In genomic region chr12:130965668-130966067, GRCh38 we compare ENCODE assay signal across 30 cellular contexts. TPM values are rescaled to one million over a fixed set of nuclear protein-coding genes. Genes with fewer than 3 reads are reported as not detected.
DNase-seq lines count a peak whose midpoint lies in the region; ATAC-seq and TF ChIP-seq lines count a peak whose summit lies in the region.
"Had no signal": no experiment of that assay in that cellular context is flagged by ENCODE, and none has a peak within 500 bp of the region (broad histone marks: within the 10 kb centered on the region; RNA-seq: fewer than 3 reads in every experiment).

No MANE protein-coding gene starts in this region.

- no peak overlapping the region for H3K4ac ChIP-seq in IMR-90 (ENCODE audit: low read depth, low read length)

- H3K23ac ChIP-seq in IMR-90 (ENCODE audit: low read depth, low read length) = no peak overlapping the region

- H3F3A ChIP-seq in GM23338 (replicated peaks; ENCODE audit: low read depth) = no peaks in the 10 kb centered on the region

- no peaks in the 10 kb centered on the region for H3K36me3 Mint-ChIP-seq in GM23338 (ENCODE audit: low read depth)
- H3K36me3 Mint-ChIP-seq: immature natural killer cell; mesothelial cell of epicardium; naive thymus-derived CD8-positive, alpha-beta T cell; WTC11 had no signal

- H3K9ac ChIP-seq in BLaER1 treated with 17β-estradiol and CSF1 and Interleukin-3, amounts not matched to agents 10 nM and 100 nM = peak overlapping the region in 1 of 11 experiments; percentile 33; a peak in 1 of 22 replicates
- H3K9ac ChIP-seq in IMR-90 (ENCODE audit: low read depth, low read length) = no peak overlapping the region

- no peaks in the 10 kb centered on the region for H3K4me1 Mint-ChIP-seq in GM23338
- H3K4me1 Mint-ChIP-seq: activated naive CD8-positive, alpha-beta T cell treated with anti-CD3 and anti-CD28 coated beads, Interleukin-2, amount 50 U/mL, for 24 hours; immature natural killer cell; stimulated activated naive CD8-positive, alpha-beta T cell treated with anti-CD3 and anti-CD28 coated beads, Interleukin-15, amount 100 ng/mL, for 72 hours; WTC11 had no signal

- no peak overlapping the region for H3K14ac ChIP-seq in IMR-90 (replicated peaks; ENCODE audit: low read depth, low read length)

- H4K8ac ChIP-seq in IMR-90 (ENCODE audit: low read depth in 2 of 2, low read length in 2 of 2) = no peak overlapping the region

- H2AK5ac ChIP-seq in IMR-90 (ENCODE audit: low read depth, low read length) = no peak overlapping the region

- H3K4me2 ChIP-seq in BLaER1 treated with 17β-estradiol and CSF1 and Interleukin-3, amounts not matched to agents 10 nM and 100 nM = peak overlapping the region in 9 of 11 experiments; percentile 19 to 88 (median 57); a peak in 16 of 22 replicates
- H3K4me2 ChIP-seq in IMR-90 (ENCODE audit: low read depth, low read length) (no peak overlapping the region), OCI-LY7 (ENCODE audit: low read length) (peak overlapping the region; percentile 4; the same call in 1 of the 2 replicates), GM23338 (no peak overlapping the region)
- H3K4me2 ChIP-seq: hepatocyte had no signal

- H2BK15ac ChIP-seq in IMR-90 (ENCODE audit: low read depth, low read length) = no peak overlapping the region

- intact Hi-C loops in IMR-90 (cut with micrococcal nuclease) = no loop called here
- intact Hi-C loops in OCI-LY7 (cut with micrococcal nuclease; ENCODE audit: unreplicated experiment) = no loop called here

- no peak overlapping the region for H2AK9ac ChIP-seq in IMR-90 (replicated peaks; ENCODE audit: low read depth, low read length, poor library complexity)

- H2AFZ ChIP-seq in IMR-90 (replicated peaks; ENCODE audit: low read length, poor library complexity) (no peak overlapping the region), OCI-LY7 (ENCODE audit: low read length) (peak overlapping the region; percentile 11; the same call in 1 of the 2 replicates), GM23338 (no peak overlapping the region)
- H2AFZ ChIP-seq: hepatocyte had no signal

- TF ChIP-seq RAD21 in IMR-90 (IDR thresholded peaks at IDR 0.05; ENCODE audit: low read length) = no peak

- no CpG with 5 or more reads among the region's 2 CpGs for WGBS in IMR-90 (ENCODE audit: extremely low coverage in 2 of 2, insufficient read length in 1 of 2), 2 experiments

- peaks cover 0 to 19% (median 12%) of the 10 kb centered on the region in 11 experiments; a peak in 16 of 22 replicates for H3K9me3 ChIP-seq in BLaER1 treated with 17β-estradiol and CSF1 and Interleukin-3, amounts not matched to agents 10 nM and 100 nM (replicated peaks in 1 of 11)
- H3K9me3 ChIP-seq in IMR-90 (ENCODE audit: control insufficient read depth, insufficient read depth, low read length) (peaks cover 10% of the 10 kb centered on the region; the same call in 1 of the 2 replicates), OCI-LY7 (ENCODE audit: low read length) (peaks cover 4% of the 10 kb centered on the region; the same call in 1 of the 2 replicates)
- H3K9me3 ChIP-seq: gastrocnemius medialis, right lobe of liver, thyroid gland had no signal

- no peak overlapping the region for H3K4me3 Mint-ChIP-seq in GM23338
- H3K4me3 Mint-ChIP-seq: activated naive CD8-positive, alpha-beta T cell treated with anti-CD3 and anti-CD28 coated beads, Interleukin-2, amount 50 U/mL, for 24 hours; CD4-positive, alpha-beta T cell; immature natural killer cell; mesothelial cell of epicardium; naive thymus-derived CD8-positive, alpha-beta T cell; stimulated activated naive CD8-positive, alpha-beta T cell treated with anti-CD3 and anti-CD28 coated beads, Interleukin-15, amount 100 ng/mL, for 72 hours; WTC11 had no signal

- TF ChIP-seq CTCF in IMR-90 (conservative IDR thresholded peaks at IDR 0.05; ENCODE audit: low read depth, low read length) (no peak), OCI-LY7 (conservative IDR thresholded peaks at IDR 0.05; ENCODE audit: low read length) (no peak), fibroblast of mammary gland (conservative IDR thresholded peaks at IDR 0.05; ENCODE audit: control insufficient read depth, insufficient read depth, low read depth, low read length) (no peak), GM23338 (conservative IDR thresholded peaks at IDR 0.05; ENCODE audit: low read depth in 2 of 2) (no peak)

- H3K4me3 ChIP-seq in BLaER1 treated with 17β-estradiol and CSF1 and Interleukin-3, amounts not matched to agents 10 nM and 100 nM = no peak overlapping the region; a peak in 1 of 20 replicates
- H3K4me3 ChIP-seq in IMR-90 (ENCODE audit: insufficient read depth, low read depth, low read length) (no peak overlapping the region), OCI-LY7 (ENCODE audit: low read depth, low read length, poor library complexity, severe bottlenecking) (no peak overlapping the region), fibroblast of mammary gland (ENCODE audit: control insufficient read depth, low read depth, low read length) (no peak overlapping the region), GM23338 (no peak overlapping the region)
- H3K4me3 ChIP-seq: gastrocnemius medialis, hepatocyte, right lobe of liver, thyroid gland had no signal

- dilution Hi-C loops in IMR-90 (cut with HindIII; ENCODE audit: low sequenced_read_pairs, unreplicated experiment) = no loop called here

- H2BK5ac ChIP-seq in IMR-90 (ENCODE audit: low read depth, low read length, poor library complexity, severe bottlenecking) = no peak overlapping the region

- H2BK120ac ChIP-seq in IMR-90 (ENCODE audit: low read depth, low read length) = no peak overlapping the region

- POLR2A ChIA-PET in IMR-90 (lab: Charles Lee; ENCODE audit: unreplicated experiment) (no interaction called here), OCI-LY7 (lab: Charles Lee) (no interaction called here)

- no peaks in the 10 kb centered on the region for H4K20me1 ChIP-seq in BLaER1 treated with 17β-estradiol and CSF1 and Interleukin-3, amounts not matched to agents 10 nM and 100 nM
- H4K20me1 ChIP-seq in IMR-90 (ENCODE audit: insufficient read depth, low read length) = no peaks in the 10 kb centered on the region
- no peaks in the 10 kb centered on the region for H4K20me1 ChIP-seq in OCI-LY7 (ENCODE audit: insufficient read depth, low read length)
- no peaks in the 10 kb centered on the region for H4K20me1 ChIP-seq in GM23338 (replicated peaks; ENCODE audit: insufficient read depth)

- H3K18ac ChIP-seq in IMR-90 (ENCODE audit: low read depth, low read length) = no peak overlapping the region

- H3K4me1 ChIP-seq in BLaER1 treated with 17β-estradiol and CSF1 and Interleukin-3, amounts not matched to agents 10 nM and 100 nM = peaks cover 18 to 38% (median 32%) of the 10 kb centered on the region in 10 experiments
- H3K4me1 ChIP-seq in IMR-90 (ENCODE audit: control insufficient read depth, insufficient read depth, low read length) (no peaks in the 10 kb centered on the region), OCI-LY7 (ENCODE audit: insufficient read depth, low read length, poor library complexity, severe bottlenecking) (peaks cover 44% of the 10 kb centered on the region), GM23338 (ENCODE audit: insufficient read depth) (no peaks in the 10 kb centered on the region)
- H3K4me1 ChIP-seq: thyroid gland had no signal

- no peak overlapping the region for H3K27ac Mint-ChIP-seq in GM23338
- H3K27ac Mint-ChIP-seq: activated naive CD8-positive, alpha-beta T cell treated with anti-CD3 and anti-CD28 coated beads, Interleukin-2, amount 50 U/mL, for 24 hours; CD4-positive, alpha-beta T cell; immature natural killer cell; mesothelial cell of epicardium; naive thymus-derived CD8-positive, alpha-beta T cell; WTC11 had no signal

- no peaks in the 10 kb centered on the region for H3K36me3 ChIP-seq in BLaER1 treated with 17β-estradiol and CSF1 and Interleukin-3, amounts not matched to agents 10 nM and 100 nM
- no peaks in the 10 kb centered on the region for H3K36me3 ChIP-seq in IMR-90 (ENCODE audit: control insufficient read depth, insufficient read depth, low read length)
- H3K36me3 ChIP-seq in OCI-LY7 (ENCODE audit: insufficient read depth, low read length) = no peaks in the 10 kb centered on the region
- no peaks in the 10 kb centered on the region; the same call in 1 of the 2 replicates for H3K36me3 ChIP-seq in GM23338 (ENCODE audit: insufficient read depth)
- H3K36me3 ChIP-seq: gastrocnemius medialis, right lobe of liver, thyroid gland had no signal

- no peak overlapping the region for H2BK20ac ChIP-seq in IMR-90 (ENCODE audit: low read depth, low read length)

- H4K5ac ChIP-seq in IMR-90 (ENCODE audit: low read depth, low read length) = no peak overlapping the region

- H3K79me1 ChIP-seq in IMR-90 (ENCODE audit: low read depth in 1 of 2, low read length in 2 of 2) = no peaks in the 10 kb centered on the region

- TF ChIP-seq POLR2A in IMR-90 (IDR thresholded peaks at IDR 0.05; ENCODE audit: low read depth, low read length) = no peak

- no peaks in the 10 kb centered on the region for H3K9me1 ChIP-seq in IMR-90 (ENCODE audit: insufficient read depth, low read length)

- in situ Hi-C loops in IMR-90 (cut with MboI; ENCODE audit: low sequenced_read_pairs) = no loop called here

- BruUV-seq in IMR-90 (replicated peaks; lab: Mats Ljungman, UMichigan) (no TSS peak), OCI-LY7 (replicated peaks; lab: Mats Ljungman, UMichigan) (no TSS peak)

- no peaks in the 10 kb centered on the region for H3K9me2 ChIP-seq in OCI-LY7 (ENCODE audit: insufficient read depth, low read length)
- H3K9me2 ChIP-seq in GM23338 (ENCODE audit: insufficient read depth) = no peaks in the 10 kb centered on the region

- no peaks in the 10 kb centered on the region for H3K79me2 ChIP-seq in OCI-LY7 (ENCODE audit: insufficient read depth, low read depth, low read length)
- H3K79me2 ChIP-seq in GM23338 (replicated peaks; ENCODE audit: insufficient read depth) = no peaks in the 10 kb centered on the region
- H3K79me2 ChIP-seq: hepatocyte had no signal

- H3K27me3 Mint-ChIP-seq in GM23338 (ENCODE audit: insufficient read depth, low read depth, poor library complexity) = peaks cover 11% of the 10 kb centered on the region
- H3K27me3 Mint-ChIP-seq: stimulated activated naive CD8-positive, alpha-beta T cell treated with anti-CD3 and anti-CD28 coated beads, Interleukin-15, amount 100 ng/mL, for 72 hours had no signal

- CTCF ChIA-PET in IMR-90 (lab: Yijun Ruan, JAX) = no interaction called here
- CTCF ChIA-PET in OCI-LY7 (lab: Charles Lee; ENCODE audit: unreplicated experiment) = no interaction called here

- no peak overlapping the region for H3K56ac ChIP-seq in IMR-90 (ENCODE audit: extremely low read depth, insufficient read depth, low read length)

- no peaks in the 10 kb centered on the region for H3K27me3 ChIP-seq in BLaER1 treated with 17β-estradiol and CSF1 and Interleukin-3, amounts not matched to agents 10 nM and 100 nM
- H3K27me3 ChIP-seq in IMR-90 (ENCODE audit: control insufficient read depth, insufficient read depth, low read length) (no peaks in the 10 kb centered on the region), GM23338 (ENCODE audit: insufficient read depth) (no peaks in the 10 kb centered on the region)
- H3K27me3 ChIP-seq: gastrocnemius medialis, hepatocyte, right lobe of liver, thyroid gland had no signal

- ATAC-seq in IMR-90 (ENCODE audit: low read depth) = peak; percentile 11; the same call in 1 of the 2 replicates
- ATAC-seq in GM23338 = no peak
- no peak for ATAC-seq in SK-N-SH treated with all-trans-retinoic acid at 6 μM for 48 hours
- ATAC-seq: activated naive CD8-positive, alpha-beta T cell treated with anti-CD3 and anti-CD28 coated beads, Interleukin-2, amount 50 U/mL, for 24 hours; gastrocnemius medialis; left lobe of liver; naive thymus-derived CD8-positive, alpha-beta T cell; right lobe of liver; stimulated activated naive CD8-positive, alpha-beta T cell treated with anti-CD3 and anti-CD28 coated beads, Interleukin-15, amount 100 ng/mL, for 72 hours; WTC11 had no signal

- no peak for DNase-seq in IMR-90
- DNase-seq in OCI-LY7 (ENCODE audit: low spot score) = no peak
- peak; percentile 46 for DNase-seq in fibroblast of mammary gland (ENCODE audit: low read depth)
- no peak for DNase-seq in GM23338 (ENCODE audit: low spot score)
- DNase-seq in retina = no peak
- no peak for DNase-seq in central memory CD4-positive, alpha-beta T cell
- DNase-seq: activated gamma-delta T cell; activated naive CD8-positive, alpha-beta T cell treated with anti-CD3 and anti-CD28 coated beads, Interleukin-2, amount 50 U/mL, for 24 hours; CD4-positive, alpha-beta T cell; effector CD4-positive, alpha-beta T cell; gastrocnemius medialis; immature natural killer cell; KBM-7; MM.1S; naive thymus-derived CD8-positive, alpha-beta T cell; NCI-H510A treated with DMSO at 0.1 percent for 48 hours; NK-92 treated with Interleukin-12 subunit alpha and Interleukin-12 subunit beta, amount 100 ng/mL, for 24 hours; right lobe of liver; RPMI8226; stimulated activated naive CD8-positive, alpha-beta T cell treated with anti-CD3 and anti-CD28 coated beads, Interleukin-15, amount 100 ng/mL, for 72 hours; T-helper 9 cell; thyroid gland had no signal

- H3K9me3 Mint-ChIP-seq in GM23338 = no peaks in the 10 kb centered on the region
- H3K9me3 Mint-ChIP-seq: activated naive CD8-positive, alpha-beta T cell treated with anti-CD3 and anti-CD28 coated beads, Interleukin-2, amount 50 U/mL, for 24 hours; CD4-positive, alpha-beta T cell; immature natural killer cell; naive thymus-derived CD8-positive, alpha-beta T cell; stimulated activated naive CD8-positive, alpha-beta T cell treated with anti-CD3 and anti-CD28 coated beads, Interleukin-15, amount 100 ng/mL, for 72 hours had no signal

- H4K91ac ChIP-seq in IMR-90 (ENCODE audit: insufficient read depth, low read depth, low read length) = no peak overlapping the region

- H3K27ac ChIP-seq in BLaER1 treated with 17β-estradiol and CSF1 and Interleukin-3, amounts not matched to agents 10 nM and 100 nM = peak overlapping the region in 7 of 11 experiments; percentile 9 to 76 (median 37); a peak in 10 of 22 replicates
- H3K27ac ChIP-seq in IMR-90 (ENCODE audit: insufficient read depth, low read length) = no peak overlapping the region
- no peak overlapping the region for H3K27ac ChIP-seq in OCI-LY7 (ENCODE audit: low read depth, low read length, poor library complexity, severe bottlenecking)
- H3K27ac ChIP-seq in GM23338 (ENCODE audit: low read depth) = no peak overlapping the region
- H3K27ac ChIP-seq: gastrocnemius medialis, hepatocyte, right lobe of liver, thyroid gland had no signal

RNA-seq across cellular contexts. Expression of gene ADGRD1, which starts 12.0 kb away (rescaled TPM):
- not detected in 2 replicates for total RNA-seq in IMR-90 (2012; rRNA removed)
- not detected in 2 replicates for polyA plus RNA-seq in IMR-90 (2012; rRNA removed)
- 0.01 TPM in 1 of 2 replicates, not detected in the other for polyA plus RNA-seq in IMR-90 (2012; cell fraction: cytosol; rRNA removed)
- polyA plus RNA-seq in IMR-90 (2012; cell fraction: nucleus; rRNA removed; ENCODE audit: low replicate concordance) = 0.03 and 0.10 TPM in 2 replicates
- total RNA-seq in OCI-LY7 (2014; rRNA removed; shearing (Covaris generic)) = 0.95 and 1.0 TPM in 2 replicates
- 1.4 and 1.7 TPM in 2 replicates for total RNA-seq in OCI-LY7 (2022)
- total RNA-seq in GM23338 (2014; rRNA removed; shearing (Covaris generic)) = 0.08 and 1.4 TPM in 2 replicates
- 0.75 TPM in 1 of 2 replicates, not detected in the other for polyA plus RNA-seq in GM23338 (2016; fragmentation: Nextera tagmentation; extraction: Ambion mirVana)
- total RNA-seq: epithelial cell of proximal tubule, HT1080 had no signal
- polyA plus RNA-seq: immature natural killer cell had no signal

Comparison
In these comparisons a context has a peak if more than half of its experiments do, and no peak if none do; other contexts are left out.
1. H3K27ac ChIP-seq: peak in BLaER1 treated with 17β-estradiol and CSF1 and Interleukin-3, amounts not matched to agents 10 nM and 100 nM (7 of 11); none in IMR-90 (single experiment), OCI-LY7 (single experiment) and GM23338 (single experiment).
2. H3K4me2 ChIP-seq: peak in BLaER1 treated with 17β-estradiol and CSF1 and Interleukin-3, amounts not matched to agents 10 nM and 100 nM (9 of 11) and OCI-LY7 (single experiment); none in IMR-90 (single experiment) and GM23338 (single experiment).